8 cellular contexts compared by ENCODE assay signal in genomic region chr5:111735829-111736228, GRCh38. TPM values are rescaled to one million over a fixed set of nuclear protein-coding genes. Genes with fewer than 3 reads are reported as not detected.
DNase-seq lines count a peak whose midpoint lies in the region; ATAC-seq and TF ChIP-seq lines count a peak whose summit lies in the region.

No MANE protein-coding gene starts in this region.

- H3K36me3 ChIP-seq in ACC112 (ENCODE audit: insufficient read depth, low read length), result peaks cover 11% of the 10 kb centered on the region
- no peaks in the 10 kb centered on the region for H3K36me3 ChIP-seq in lung (ENCODE audit: control insufficient read depth in 2 of 2, insufficient read depth in 2 of 2, low read length in 2 of 2)

- DNase-seq in HS-5 (ENCODE audit: low read depth) (peak; percentile 85), astrocyte of the spinal cord (ENCODE audit: low read depth, low spot score) (peak; percentile 91), lung (ENCODE audit: low spot score) (peak; percentile 45), NCI-H1417 treated with DMSO at 0.1 percent for 48 hours (lab: John Stamatoyannopoulos, UW) (no peak), foreskin melanocyte (no peak), natural killer cell (no peak)

- TF ChIP-seq CTCF in astrocyte of the spinal cord (IDR thresholded peaks at IDR 0.05; ENCODE audit: low read depth, low read length) (no peak), lung (IDR thresholded peaks at IDR 0.05; ENCODE audit: control extremely low read depth, extremely low read depth) (no peak), natural killer cell (IDR thresholded peaks at IDR 0.05) (no peak)

- H3K27ac ChIP-seq in ACC112 (ENCODE audit: low read depth, low read length), result peak overlapping the region; percentile 79
- peak overlapping the region in 1 of 2 donors; percentile 17 for H3K27ac ChIP-seq in lung (ENCODE audit: low read depth in 1 of 2, low read length in 1 of 2)

- no peaks in the 10 kb centered on the region for H3K27me3 Mint-ChIP-seq in stimulated activated memory B cell treated with anti-CD40 and anti-IgM and Interleukin-4, amounts not matched to agents 10 μg/mL and 1 μg/mL and 100 μg/mL, for 72 hours
- no peaks in the 10 kb centered on the region for H3K27me3 Mint-ChIP-seq in natural killer cell (ENCODE audit: low read depth in 2 of 2)

- in situ Hi-C loops in astrocyte of the spinal cord (cut with HindIII; ENCODE audit: low sequenced_read_pairs), result no loop called here

- H3K27ac Mint-ChIP-seq in stimulated activated memory B cell treated with anti-CD40 and anti-IgM and Interleukin-4, amounts not matched to agents 10 μg/mL and 1 μg/mL and 100 μg/mL, for 72 hours, result no peak overlapping the region
- H3K27ac Mint-ChIP-seq in natural killer cell, result no peak overlapping the region

- H3K4me3 ChIP-seq in ACC112 (ENCODE audit: low read depth, low read length) (peak overlapping the region; percentile 29; the same call in 1 of the 2 replicates), astrocyte of the spinal cord (ENCODE audit: low read depth, low read length) (no peak overlapping the region), lung (no peak overlapping the region)

- H3K9me3 ChIP-seq in lung (ENCODE audit: control insufficient read depth in 2 of 2, insufficient read depth in 1 of 2, low read length in 1 of 2), result no peaks in the 10 kb centered on the region

- ATAC-seq in lung (ENCODE audit: insufficient read depth, low FRiP score) (peak; percentile 59), natural killer cell (no peak)
- ATAC-seq in stimulated activated memory B cell treated with anti-CD40 and anti-IgM and Interleukin-4, amounts not matched to agents 10 μg/mL and 1 μg/mL and 100 μg/mL, for 72 hours, result no peak

- no peaks in the 10 kb centered on the region for H3K9me3 Mint-ChIP-seq in stimulated activated memory B cell treated with anti-CD40 and anti-IgM and Interleukin-4, amounts not matched to agents 10 μg/mL and 1 μg/mL and 100 μg/mL, for 72 hours
- no peaks in the 10 kb centered on the region for H3K9me3 Mint-ChIP-seq in natural killer cell

- H2AFZ ChIP-seq in ACC112 (ENCODE audit: low read length, unreplicated experiment), result no peak overlapping the region

- H3K79me2 ChIP-seq in ACC112 (ENCODE audit: control insufficient read depth, insufficient read depth, low read length, unreplicated experiment), result peaks cover 47% of the 10 kb centered on the region

- no peaks in the 10 kb centered on the region for H3K4me1 Mint-ChIP-seq in stimulated activated memory B cell treated with anti-CD40 and anti-IgM and Interleukin-4, amounts not matched to agents 10 μg/mL and 1 μg/mL and 100 μg/mL, for 72 hours
- H3K4me1 Mint-ChIP-seq in natural killer cell, result peaks cover under 1 to 7% of the 10 kb centered on the region in 2 donors

- 73 to 79% methylated on average over 4 of the region's 4 CpGs for WGBS in lung, 2 donors

- no peaks in the 10 kb centered on the region for H3K36me3 Mint-ChIP-seq in stimulated activated memory B cell treated with anti-CD40 and anti-IgM and Interleukin-4, amounts not matched to agents 10 μg/mL and 1 μg/mL and 100 μg/mL, for 72 hours
- no peaks in the 10 kb centered on the region for H3K36me3 Mint-ChIP-seq in natural killer cell

- intact Hi-C loops in natural killer cell (cut with micrococcal nuclease), result no loop called here

- H3K4me1 ChIP-seq in ACC112 (ENCODE audit: control insufficient read depth, insufficient read depth, low read length, unreplicated experiment) (peaks cover 66% of the 10 kb centered on the region), lung (ENCODE audit: control insufficient read depth in 2 of 2, insufficient read depth in 2 of 2, low read length in 2 of 2) (peaks cover 4 to 25% of the 10 kb centered on the region in 2 donors)

- no peak overlapping the region for H3K4me3 Mint-ChIP-seq in stimulated activated memory B cell treated with anti-CD40 and anti-IgM and Interleukin-4, amounts not matched to agents 10 μg/mL and 1 μg/mL and 100 μg/mL, for 72 hours
- no peak overlapping the region for H3K4me3 Mint-ChIP-seq in natural killer cell

- H3K27me3 ChIP-seq in ACC112 (ENCODE audit: insufficient read depth, low read length), result no peaks in the 10 kb centered on the region
- H3K27me3 ChIP-seq in lung (ENCODE audit: control insufficient read depth, insufficient read depth), result no peaks in the 10 kb centered on the region

RNA-seq across cellular contexts. Expression of gene NREP, which starts 21.2 kb away (rescaled TPM):
- 100 to 1,000 TPM in 1 of 2 donors, 10 to 100 TPM in 1; 20.7 to 326 TPM for total RNA-seq in lung
- polyA plus RNA-seq in lung, result 10 to 100 TPM; 10.8 to 12.9 TPM
- total RNA-seq in natural killer cell, result 1 to 10 TPM; 7.6 to 9.9 (median 8.4) TPM

Comparison
In these comparisons a context has a peak if more than half of its experiments do, and no peak if none do; other contexts are left out.
1. DNase-seq: peak in HS-5 (single experiment), astrocyte of the spinal cord (single experiment) and lung (single experiment); none in NCI-H1417 treated with DMSO at 0.1 percent for 48 hours (single experiment), foreskin melanocyte (single experiment) and natural killer cell (single experiment).